Comparison of ENCODE assay signal across 8 cellular contexts in the genomic region with DNA sequence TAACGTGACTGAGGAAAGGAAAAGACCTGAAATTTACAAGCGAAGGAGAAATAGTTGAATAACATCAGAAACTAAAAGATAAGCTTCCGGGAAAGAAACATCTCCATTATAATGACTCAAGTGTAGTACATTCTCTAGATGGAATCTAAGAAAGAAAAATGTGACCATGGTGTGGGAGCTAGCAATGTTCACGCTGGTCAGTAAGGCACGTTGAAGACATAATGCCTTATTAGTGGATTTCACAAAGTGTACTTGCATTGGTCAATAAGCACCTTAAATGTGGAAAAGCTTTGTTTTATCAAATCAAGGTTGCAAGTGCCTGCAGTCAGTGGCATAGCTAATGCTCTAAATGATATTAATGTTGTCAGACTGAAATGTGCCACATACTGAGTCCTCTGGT. TPM values are rescaled to one million over a fixed set of nuclear protein-coding genes. Genes with fewer than 3 reads are reported as not detected.
DNase-seq lines count a peak whose midpoint lies in the region; ATAC-seq and TF ChIP-seq lines count a peak whose summit lies in the region.

No MANE protein-coding gene starts in this region.

- DNase-seq in GM12865 (ENCODE audit: low read depth) (no peak), WERI-Rb-1 (no peak), right cardiac atrium (no peak), sigmoid colon (no peak), NCI-H345 (lab: John Stamatoyannopoulos, UW) (no peak)

- no peak for TF ChIP-seq POLR2A in sigmoid colon (IDR thresholded peaks at IDR 0.05)

- H3K9me3 ChIP-seq in WERI-Rb-1 (ENCODE audit: severe bottlenecking) (no peaks in the 10 kb centered on the region), right cardiac atrium (ENCODE audit: control insufficient read depth, low read length) (no peaks in the 10 kb centered on the region), sigmoid colon (no peaks in the 10 kb centered on the region)

- H3K27ac ChIP-seq in WERI-Rb-1 (no peak overlapping the region), right cardiac atrium (ENCODE audit: low read length) (no peak overlapping the region), sigmoid colon (peak overlapping the region; percentile 86 to 94 (median 90))

- no peak for TF ChIP-seq EP300 in sigmoid colon (IDR thresholded peaks at IDR 0.05)

- WGBS in right cardiac atrium: 3% methylated on average over 5 of the region's 5 CpGs
- 3% methylated on average over 5 of the region's 5 CpGs for WGBS in sigmoid colon, 2 donors

- H3K27me3 ChIP-seq in WERI-Rb-1 (ENCODE audit: insufficient read depth, low read depth, severe bottlenecking): peaks cover 9% of the 10 kb centered on the region
- no peaks in the 10 kb centered on the region for H3K27me3 ChIP-seq in right cardiac atrium (ENCODE audit: control insufficient read depth, insufficient read depth)
- H3K27me3 ChIP-seq in sigmoid colon: no peaks in the 10 kb centered on the region

- peak overlapping the region; percentile 85 for H3K4me3 ChIP-seq in GM12865 (ENCODE audit: low read depth, low read length)
- peak overlapping the region; percentile 70 for H3K4me3 ChIP-seq in WERI-Rb-1 (ENCODE audit: low read depth, low read length)
- peak overlapping the region; percentile 63 for H3K4me3 ChIP-seq in right cardiac atrium (ENCODE audit: low read length)
- H3K4me3 ChIP-seq in sigmoid colon: peak overlapping the region; percentile 60 to 99 (median 88)

- TF ChIP-seq CTCF in GM12865 (IDR thresholded peaks at IDR 0.05; ENCODE audit: insufficient read depth, low read depth, low read length, missing control alignments) (no peak), WERI-Rb-1 (IDR thresholded peaks at IDR 0.05; ENCODE audit: low read depth, low read length) (no peak), sigmoid colon (IDR thresholded peaks at IDR 0.05) (no peak)

- H3K4me1 ChIP-seq in right cardiac atrium (ENCODE audit: control insufficient read depth, insufficient read depth, low read length) (no peaks in the 10 kb centered on the region), sigmoid colon (peaks cover 3 to 25% (median 20%) of the 10 kb centered on the region in 4 donors)

- intact Hi-C loops in right cardiac atrium (cut with DNase I): loop anchor here in 3 of 4 donors (5.0 to 10.0 kb wide), 2 partner anchors 182 to 184 kb away; no protein-coding TSS in a partner anchor
- intact Hi-C loops in sigmoid colon (cut with DNase I): loop anchor here (2.0 to 10.0 kb wide), 6 partner anchors 121 to 621 kb away; no protein-coding TSS in a partner anchor

- H3K36me3 ChIP-seq in WERI-Rb-1 (no peaks in the 10 kb centered on the region), sigmoid colon (no peaks in the 10 kb centered on the region)

- ATAC-seq in right cardiac atrium (no peak), GM18498 (IDR thresholded peaks at IDR 0.05; ENCODE audit: unreplicated experiment) (no peak), GM19463 (IDR thresholded peaks at IDR 0.05; ENCODE audit: unreplicated experiment) (no peak), HG03442 (IDR thresholded peaks at IDR 0.05; ENCODE audit: unreplicated experiment) (no peak)

RNA-seq across cellular contexts. Expression of a gene that starts 2.8 kb away (rescaled TPM):
- total RNA-seq in right cardiac atrium (10 to 100 TPM; 57.6 to 100.0 (median 75.8) TPM), sigmoid colon (10 to 100 TPM; 38.0 to 74.4 (median 61.2) TPM)
- polyA plus RNA-seq in right cardiac atrium (23.8 TPM), sigmoid colon (10 to 100 TPM in 1 of 3 donors, 1 to 10 TPM in 2; 5.8 to 12.0 (median 7.2) TPM)

Comparison
In these comparisons a context has a peak if more than half of its experiments do, and no peak if none do; other contexts are left out.
1. H3K27ac ChIP-seq: peak in sigmoid colon (4 of 4); none in WERI-Rb-1 (single experiment) and right cardiac atrium (single experiment).
2. Peak in every context shown above with its lines, with median percentiles within 50 percentile points of each other: H3K4me3 ChIP-seq.